Comparison of ENCODE assay signal across 29 cellular contexts in the genomic region with DNA sequence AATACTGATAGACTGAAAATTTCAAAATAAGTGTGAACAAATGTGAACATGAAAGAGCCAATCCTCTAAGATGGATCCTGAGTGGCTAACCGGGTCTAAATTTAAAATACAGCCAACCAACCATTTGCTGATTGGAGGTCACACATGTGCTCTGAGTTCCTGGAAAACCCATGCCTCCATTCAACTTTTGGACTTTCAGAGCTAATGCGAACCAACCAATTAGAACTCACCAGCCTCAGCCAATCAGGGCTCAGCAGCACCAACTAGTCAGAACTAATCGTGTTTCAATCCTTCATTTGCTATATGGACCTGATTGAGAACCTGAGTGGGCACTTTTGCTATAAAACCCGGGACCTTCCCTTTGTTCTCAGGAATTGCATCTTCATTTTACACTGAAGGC.
DNase-seq lines count a peak whose midpoint lies in the region; ATAC-seq, FAIRE-seq and TF ChIP-seq lines count a peak whose summit lies in the region.
"Had no signal": no experiment of that assay in that cellular context is flagged by ENCODE, and none has a peak within 500 bp of the region (broad histone marks: within the 10 kb centered on the region; RNA-seq: fewer than 3 reads in every experiment).

No MANE protein-coding gene starts in this region.

- H3K36me3 Mint-ChIP-seq in GM23338 (ENCODE audit: low read depth), result no peaks in the 10 kb centered on the region
- H3K36me3 Mint-ChIP-seq: naive thymus-derived CD4-positive, alpha-beta T cell; stimulated activated naive B cell treated with anti-CD40 and anti-IgM and Interleukin-4, amounts not matched to agents 10 μg/mL and 1 μg/mL and 100 μg/mL, for 72 hours had no signal

- intact Hi-C loops in PC-9 (cut with micrococcal nuclease; ENCODE audit: unreplicated experiment), result no loop called here

- H3K27me3 Mint-ChIP-seq in GM23338 (ENCODE audit: insufficient read depth, low read depth, poor library complexity), result no peaks in the 10 kb centered on the region
- H3K27me3 Mint-ChIP-seq: stimulated activated naive B cell treated with anti-CD40 and anti-IgM and Interleukin-4, amounts not matched to agents 10 μg/mL and 1 μg/mL and 100 μg/mL, for 72 hours had no signal

- H3K4me2 ChIP-seq in A549, result peak overlapping the region; percentile 44; the same call in 2 of the 3 replicates
- H3K4me2 ChIP-seq in PC-9, result peak overlapping the region; percentile 47
- H3K4me2 ChIP-seq in fibroblast of lung (ENCODE audit: extremely low read depth, insufficient read depth, low read length), result peak overlapping the region; percentile 38
- no peak overlapping the region for H3K4me2 ChIP-seq in GM23338

- no peak for TF ChIP-seq POLR2A in A549 (IDR thresholded peaks at IDR 0.05; ENCODE audit: low read length)

- H2AFZ ChIP-seq in PC-9 (no peak overlapping the region), fibroblast of lung (ENCODE audit: low read length) (no peak overlapping the region), GM23338 (no peak overlapping the region)

- H3F3A ChIP-seq in PC-9 (ENCODE audit: insufficient read depth, low read depth) (peaks cover 14% of the 10 kb centered on the region; the same call in 1 of the 2 replicates), GM23338 (replicated peaks; ENCODE audit: low read depth) (no peaks in the 10 kb centered on the region)

- no peak for FAIRE-seq in A549 (lab: Jason Lieb, UNC)
- FAIRE-seq: A204.1, HepG2 had no signal

- no peak for TF ChIP-seq EP300 in A549 (IDR thresholded peaks at IDR 0.05)

- H3K79me2 ChIP-seq in PC-9 (ENCODE audit: low read depth) (peaks cover 3% of the 10 kb centered on the region; the same call in 1 of the 2 replicates), fibroblast of lung (ENCODE audit: control insufficient read depth, insufficient read depth, low read length) (no peaks in the 10 kb centered on the region), GM23338 (replicated peaks; ENCODE audit: insufficient read depth) (no peaks in the 10 kb centered on the region)

- ATAC-seq in A549 (no peak), GM23338 (no peak)
- ATAC-seq: HepG2; naive thymus-derived CD4-positive, alpha-beta T cell had no signal

- peak overlapping the region; percentile 3 to 69; a peak in 5 of 6 replicates for H3K27ac ChIP-seq in A549
- H3K27ac ChIP-seq in PC-9, result peak overlapping the region; percentile 84
- H3K27ac ChIP-seq in fibroblast of lung (ENCODE audit: insufficient read depth, low read length), result no peak overlapping the region
- H3K27ac ChIP-seq in skeletal muscle tissue (ENCODE audit: low read depth, low read length), result peak overlapping the region; percentile 70
- no peak overlapping the region for H3K27ac ChIP-seq in GM23338 (ENCODE audit: low read depth)
- H3K27ac ChIP-seq: HL-60, SK-N-MC, thyroid gland, VCaP had no signal

- H3K4me3 ChIP-seq in A549 (no peak overlapping the region), PC-9 (no peak overlapping the region), fibroblast of lung (replicated peaks in 1 of 4; ENCODE audit: control extremely low read depth in 1 of 4, insufficient read depth in 1 of 4, low read depth in 3 of 4, low read length in 4 of 4) (no peak overlapping the region), skeletal muscle tissue (ENCODE audit: low read length in 3 of 3) (no peak overlapping the region), GM23338 (no peak overlapping the region)
- H3K4me3 ChIP-seq: heart right ventricle, SK-N-MC, thyroid gland had no signal

- DNase-seq in A549 (ENCODE audit: low read depth in 1 of 2, low spot score in 1 of 2), result no peak
- no peak for DNase-seq in PC-9
- DNase-seq in fibroblast of lung (ENCODE audit: low read depth in 2 of 2), result peak in 1 of 2 donors; percentile 15
- DNase-seq in glomerular visceral epithelial cell (ENCODE audit: extremely low spot score), result no peak
- DNase-seq in GM23338 (ENCODE audit: low spot score), result no peak
- DNase-seq in AG08395 (ENCODE audit: low spot score), result no peak
- no peak for DNase-seq in DMS53 treated with DMSO at 0.1 percent for 48 hours (lab: John Stamatoyannopoulos, UW; ENCODE audit: unreplicated experiment)
- DNase-seq: activated naive CD4-positive, alpha-beta T cell treated with anti-CD3 and anti-CD28 coated beads, Interleukin-2, amount 50 U/mL, for 16 hours; anterior cingulate cortex; BE2C; COR-L47; H9; heart right ventricle; naive thymus-derived CD4-positive, alpha-beta T cell; NCI-H1092; NCI-H187; NCI-H2171 treated with DMSO at 0.1 percent for 48 hours; NCI-H526; occipital lobe; stimulated activated CD4-positive, alpha-beta T cell treated with anti-CD3 and anti-CD28 coated beads, Interleukin-4, amount 100 ng/mL, for 24 hours; stimulated activated naive B cell treated with anti-CD40 and anti-IgM and Interleukin-4, amounts not matched to agents 10 μg/mL and 1 μg/mL and 100 μg/mL, for 72 hours; thyroid gland had no signal

- H4K20me1 ChIP-seq in PC-9 (ENCODE audit: insufficient read depth) (no peaks in the 10 kb centered on the region), fibroblast of lung (ENCODE audit: control insufficient read depth, extremely low read depth, insufficient read depth, low read length) (no peaks in the 10 kb centered on the region), GM23338 (replicated peaks; ENCODE audit: insufficient read depth) (no peaks in the 10 kb centered on the region; the same call in 1 of the 2 replicates)

- H3K9me3 Mint-ChIP-seq in GM23338, result no peaks in the 10 kb centered on the region; the same call in 2 of the 3 replicates
- H3K9me3 Mint-ChIP-seq: activated T-helper 1 cell treated with anti-CD3 and anti-CD28 coated beads, Interleukin-12 subunit alpha, Interleukin-12 subunit beta, Interleukin-2, Interleukin-4 antibody, amounts not matched to agents 30 ng/mL and 10 ng/mL and 1 ng/mL, durations not matched to agents 14 hours and 24 hours and 36 hours; H9; stimulated activated naive B cell treated with anti-CD40 and anti-IgM and Interleukin-4, amounts not matched to agents 10 μg/mL and 1 μg/mL and 100 μg/mL, for 72 hours had no signal

- TF ChIP-seq CTCF in A549 (IDR thresholded peaks at IDR 0.05) (no peak), PC-9 (conservative IDR thresholded peaks at IDR 0.05) (no peak), fibroblast of lung (conservative IDR thresholded peaks at IDR 0.05 in 1 of 2, IDR thresholded peaks at IDR 0.05 in 1 of 2; ENCODE audit: low read depth in 1 of 2, low read length in 2 of 2) (no peak), GM23338 (conservative IDR thresholded peaks at IDR 0.05; ENCODE audit: low read depth in 2 of 2) (no peak)

- H3K9ac ChIP-seq in fibroblast of lung (ENCODE audit: insufficient read depth, low read length) (no peak overlapping the region), skeletal muscle tissue (ENCODE audit: low read depth in 1 of 3, low read length in 3 of 3) (no peak overlapping the region)

- no peaks in the 10 kb centered on the region for H3K9me2 ChIP-seq in PC-9 (ENCODE audit: insufficient read depth)
- H3K9me2 ChIP-seq in GM23338 (ENCODE audit: insufficient read depth), result no peaks in the 10 kb centered on the region

- no peak for TF ChIP-seq RAD21 in A549 (conservative IDR thresholded peaks at IDR 0.05 in 1 of 2, IDR thresholded peaks at IDR 0.05 in 1 of 2)

- BruUV-seq in PC-9 (replicated peaks; lab: Mats Ljungman, UMichigan), result no TSS peak

- H3K36me3 ChIP-seq in PC-9 (ENCODE audit: low read depth), result no peaks in the 10 kb centered on the region
- no peaks in the 10 kb centered on the region for H3K36me3 ChIP-seq in fibroblast of lung (ENCODE audit: control insufficient read depth, insufficient read depth, low read length)
- H3K36me3 ChIP-seq in skeletal muscle tissue (ENCODE audit: control insufficient read depth in 3 of 3, insufficient read depth in 3 of 3, low read length in 3 of 3), result no peaks in the 10 kb centered on the region
- H3K36me3 ChIP-seq in GM23338 (ENCODE audit: insufficient read depth), result no peaks in the 10 kb centered on the region
- H3K36me3 ChIP-seq: BE2C, heart right ventricle, thyroid gland had no signal

- H3K27me3 ChIP-seq in PC-9 (ENCODE audit: insufficient read depth, low read depth) (no peaks in the 10 kb centered on the region), fibroblast of lung (ENCODE audit: control insufficient read depth, insufficient read depth, low read length) (no peaks in the 10 kb centered on the region), skeletal muscle tissue (ENCODE audit: control insufficient read depth in 3 of 3, insufficient read depth in 3 of 3, low read length in 3 of 3) (no peaks in the 10 kb centered on the region), GM23338 (ENCODE audit: insufficient read depth) (no peaks in the 10 kb centered on the region)
- H3K27me3 ChIP-seq: BE2C, heart right ventricle, thyroid gland had no signal

- no peaks in the 10 kb centered on the region for H3K4me1 Mint-ChIP-seq in GM23338
- H3K4me1 Mint-ChIP-seq: H9; stimulated activated naive B cell treated with anti-CD40 and anti-IgM and Interleukin-4, amounts not matched to agents 10 μg/mL and 1 μg/mL and 100 μg/mL, for 72 hours had no signal

- 82% methylated on average over 4 of the region's 4 CpGs for WGBS in A549 (ENCODE audit: missing lambda C conversion rate)

- H3K4me3 Mint-ChIP-seq in GM23338, result no peak overlapping the region
- H3K4me3 Mint-ChIP-seq: activated T-helper 1 cell treated with anti-CD3 and anti-CD28 coated beads, Interleukin-12 subunit alpha, Interleukin-12 subunit beta, Interleukin-2, Interleukin-4 antibody, amounts not matched to agents 30 ng/mL and 10 ng/mL and 1 ng/mL, durations not matched to agents 14 hours and 24 hours and 36 hours; H9; naive thymus-derived CD4-positive, alpha-beta T cell; stimulated activated naive B cell treated with anti-CD40 and anti-IgM and Interleukin-4, amounts not matched to agents 10 μg/mL and 1 μg/mL and 100 μg/mL, for 72 hours had no signal

- peaks cover 15% of the 10 kb centered on the region; the same call in 2 of the 3 replicates for H3K4me1 ChIP-seq in A549
- H3K4me1 ChIP-seq in PC-9 (replicated peaks; ENCODE audit: insufficient read depth), result peaks cover 20% of the 10 kb centered on the region
- no peaks in the 10 kb centered on the region for H3K4me1 ChIP-seq in fibroblast of lung (ENCODE audit: control insufficient read depth, extremely low read depth, insufficient read depth, low read length)
- peaks cover 3 to 13% (median 10%) of the 10 kb centered on the region in 3 donors for H3K4me1 ChIP-seq in skeletal muscle tissue (ENCODE audit: control insufficient read depth in 3 of 3, insufficient read depth in 3 of 3, low read length in 3 of 3)
- H3K4me1 ChIP-seq in GM23338 (ENCODE audit: insufficient read depth), result no peaks in the 10 kb centered on the region
- H3K4me1 ChIP-seq: BE2C, thyroid gland had no signal

- CTCF ChIA-PET in A549 (lab: Yijun Ruan, JAX) (interaction anchor here (0.6 to 1.2 kb wide), 2 partner anchors 11 to 12 kb away, joined by 3 read pairs; no protein-coding TSS in a partner anchor), PC-9 (lab: Charles Lee) (interaction anchor here (1.1 kb wide), 1 partner anchor 169 kb away, joined by 6 read pairs; a partner anchor contains a TSS)

- POLR2A ChIA-PET in A549 (lab: Yijun Ruan, JAX), result interaction anchor here (0.6 to 2.0 kb wide), 2 partner anchors 16 to 169 kb away, joined by 3 to 8 read pairs; a partner anchor contains a TSS
- POLR2A ChIA-PET in PC-9 (lab: Charles Lee; ENCODE audit: unreplicated experiment), result interaction anchor here (0.5 kb wide), 1 partner anchor 143 kb away, joined by 11 read pairs; no protein-coding TSS in a partner anchor

- H3K9me3 ChIP-seq in A549, result no peaks in the 10 kb centered on the region
- H3K9me3 ChIP-seq in PC-9 (ENCODE audit: insufficient read depth, low read depth), result no peaks in the 10 kb centered on the region
- no peaks in the 10 kb centered on the region for H3K9me3 ChIP-seq in fibroblast of lung (ENCODE audit: control insufficient read depth, insufficient read depth, low read depth, low read length)
- H3K9me3 ChIP-seq in skeletal muscle tissue (ENCODE audit: control insufficient read depth in 3 of 3, low read length in 3 of 3), result no peaks in the 10 kb centered on the region
- H3K9me3 ChIP-seq: BE2C, heart right ventricle, thyroid gland had no signal

- H3K27ac Mint-ChIP-seq in GM23338, result no peak overlapping the region
- H3K27ac Mint-ChIP-seq: activated T-helper 1 cell treated with anti-CD3 and anti-CD28 coated beads, Interleukin-12 subunit alpha, Interleukin-12 subunit beta, Interleukin-2, Interleukin-4 antibody, amounts not matched to agents 30 ng/mL and 10 ng/mL and 1 ng/mL, durations not matched to agents 14 hours and 24 hours and 36 hours; H9; naive thymus-derived CD4-positive, alpha-beta T cell; stimulated activated naive B cell treated with anti-CD40 and anti-IgM and Interleukin-4, amounts not matched to agents 10 μg/mL and 1 μg/mL and 100 μg/mL, for 72 hours had no signal

Comparison
In these comparisons a context has a peak if more than half of its experiments do, and no peak if none do; other contexts are left out.
1. H3K27ac ChIP-seq: peak in A549 (2 of 2), PC-9 (single experiment) and skeletal muscle tissue (single experiment); none in fibroblast of lung (single experiment) and GM23338 (single experiment).